ENCODE assay signal across 1 cellular context in genomic region chr1:183777359-183777758, GRCh38.
TF ChIP-seq lines count a peak whose summit lies in the region.

No MANE protein-coding gene starts in this region.

TF ChIP-seq in IMR-90, 13 proteins besides CTCF, POLR2A, EP300 and RAD21:
- TF ChIP-seq RFX5 (IDR thresholded peaks at IDR 0.05; ENCODE audit: low read depth, low read length) (no peak), BHLHE40 (IDR thresholded peaks at IDR 0.05; ENCODE audit: low read depth, low read length) (no peak), RCOR1 (IDR thresholded peaks at IDR 0.05; ENCODE audit: insufficient replicate concordance, low read length) (no peak), MXI1 (IDR thresholded peaks at IDR 0.05; ENCODE audit: borderline replicate concordance, low read depth, low read length) (no peak), NFE2L2 (IDR thresholded peaks at IDR 0.05; ENCODE audit: low read depth, low read length) (no peak), SMC3 (IDR thresholded peaks at IDR 0.05; ENCODE audit: low read depth, low read length) (no peak), CEBPB (IDR thresholded peaks at IDR 0.05; ENCODE audit: low read depth, low read length) (peak; percentile 15; the same call in 1 of the 2 replicates)
- TF ChIP-seq, protein P1, sequence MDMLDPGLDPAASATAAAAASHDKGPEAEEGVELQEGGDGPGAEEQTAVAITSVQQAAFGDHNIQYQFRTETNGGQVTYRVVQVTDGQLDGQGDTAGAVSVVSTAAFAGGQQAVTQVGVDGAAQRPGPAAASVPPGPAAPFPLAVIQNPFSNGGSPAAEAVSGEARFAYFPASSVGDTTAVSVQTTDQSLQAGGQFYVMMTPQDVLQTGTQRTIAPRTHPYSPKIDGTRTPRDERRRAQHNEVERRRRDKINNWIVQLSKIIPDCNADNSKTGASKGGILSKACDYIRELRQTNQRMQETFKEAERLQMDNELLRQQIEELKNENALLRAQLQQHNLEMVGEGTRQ (IDR thresholded peaks at IDR 0.05; ENCODE audit: low read depth, low read length), result no peak
